ENCODE assay signal across 23 cellular contexts in genomic region chr11:97280347-97280746, GRCh38.
"Had no signal": no experiment of that assay in that cellular context is flagged by ENCODE, and none has a peak within 500 bp of the region (broad histone marks: within the 10 kb centered on the region; RNA-seq: fewer than 3 reads in every experiment).

No MANE protein-coding gene starts in this region.

- H3K9me3 ChIP-seq: colonic mucosa, gastrocnemius medialis had no signal

- H3K36me3 ChIP-seq: colonic mucosa, esophagus muscularis mucosa, esophagus squamous epithelium, gastrocnemius medialis, gastroesophageal sphincter, heart left ventricle, heart right ventricle had no signal

- ATAC-seq: effector memory CD8-positive, alpha-beta T cell; esophagus mucosa; foreskin keratinocyte; gastrocnemius medialis; gastroesophageal sphincter; heart right ventricle had no signal

- H3K4me1 ChIP-seq: colonic mucosa, esophagus muscularis mucosa, esophagus squamous epithelium, foreskin keratinocyte, gastrocnemius medialis, gastroesophageal sphincter, heart left ventricle, heart right ventricle had no signal

- DNase-seq: colonic mucosa; cortex of kidney; dermis blood vessel endothelial cell; effector CD4-positive, alpha-beta T cell; effector CD8-positive, alpha-beta T cell; effector memory CD4-positive, alpha-beta T cell; effector memory CD8-positive, alpha-beta T cell; endodermal cell; erythroblast; esophagus squamous epithelium; foreskin fibroblast; foreskin keratinocyte; foreskin melanocyte; gastrocnemius medialis; glutamatergic neuron; head of caudate nucleus; heart left ventricle; heart right ventricle had no signal

- H3K27me3 ChIP-seq: colonic mucosa, esophagus muscularis mucosa, esophagus squamous epithelium, foreskin keratinocyte, gastrocnemius medialis, gastroesophageal sphincter, heart left ventricle, heart right ventricle had no signal

- H3K27ac ChIP-seq: colonic mucosa, coronary artery, epithelial cell of prostate, esophagus muscularis mucosa, esophagus squamous epithelium, foreskin keratinocyte, gastrocnemius medialis, gastroesophageal sphincter, heart left ventricle, heart right ventricle had no signal

- H3K4me3 ChIP-seq: colonic mucosa, coronary artery, esophagus muscularis mucosa, esophagus squamous epithelium, gastrocnemius medialis, gastroesophageal sphincter, heart left ventricle, heart right ventricle had no signal
